In the genomic region with DNA sequence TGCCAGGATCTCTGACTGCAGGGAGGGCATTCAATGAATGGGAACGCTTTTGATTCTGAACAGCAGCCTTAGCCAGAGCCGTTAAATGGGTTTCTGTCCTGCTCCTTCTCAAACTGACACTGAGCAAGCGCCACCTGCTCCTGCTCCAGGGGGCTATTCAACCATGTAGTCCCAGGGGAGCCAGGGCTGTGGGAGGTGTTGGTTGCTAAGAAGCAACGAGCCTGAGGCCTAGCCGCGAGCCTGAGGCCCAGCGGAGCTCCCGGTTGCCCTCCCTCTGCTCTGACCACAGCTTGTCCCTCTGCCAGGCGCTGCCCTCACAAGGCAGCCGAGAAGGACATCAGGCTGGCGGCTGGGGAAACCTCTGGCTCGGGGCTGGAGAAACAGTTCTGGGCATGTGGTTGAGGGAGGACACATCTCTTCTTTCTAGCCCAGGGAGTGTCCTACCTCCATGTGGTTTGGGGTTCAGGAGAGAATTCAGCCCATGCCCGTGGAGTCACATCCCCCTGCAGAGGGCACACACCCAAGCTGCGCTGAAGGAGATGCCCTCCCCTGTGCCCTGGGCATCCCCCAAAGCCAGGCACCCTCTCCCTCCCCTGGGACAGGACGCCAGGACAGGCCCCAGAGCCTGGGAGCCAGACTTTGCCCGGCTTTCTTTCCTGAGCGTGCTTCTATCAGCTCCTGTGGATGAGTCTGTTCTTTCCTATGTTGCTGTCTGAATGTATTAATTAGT, we compare ENCODE assay signal across 10 cellular contexts. TPM values are rescaled to one million over a fixed set of nuclear protein-coding genes. Genes with fewer than 3 reads are reported as not detected.
DNase-seq lines count a peak whose midpoint lies in the region; ATAC-seq lines count a peak whose summit lies in the region.
"Had no signal": no experiment of that assay in that cellular context is flagged by ENCODE, and none has a peak within 500 bp of the region (broad histone marks: within the 10 kb centered on the region; RNA-seq: fewer than 3 reads in every experiment).

No MANE protein-coding gene starts in this region.

- H2BK12ac ChIP-seq in neuronal stem cell (ENCODE audit: low read length): no peak overlapping the region

- WGBS in ectodermal cell, 2 experiments: 67% methylated on average over 17 of the region's 17 CpGs
- WGBS in neuronal stem cell (ENCODE audit: extremely low coverage in 2 of 2, insufficient read length in 2 of 2, insufficient replicate concordance in 1 of 2), 2 donors: no CpG with 5 or more reads among the region's 17 CpGs

- H3K4ac ChIP-seq in neuronal stem cell (ENCODE audit: low read length): no peak overlapping the region

- H3K23ac ChIP-seq in neuronal stem cell (ENCODE audit: low read depth, low read length, poor library complexity): no peak overlapping the region

- H3K79me1 ChIP-seq in neuronal stem cell (ENCODE audit: low read depth, low read length): no peaks in the 10 kb centered on the region

- peak overlapping the region; percentile 64 for H2BK15ac ChIP-seq in neuronal stem cell (ENCODE audit: low read length)

- H3K9ac ChIP-seq in neuronal stem cell (ENCODE audit: low read depth, low read length, poor library complexity): peak overlapping the region; percentile 63

- H2BK5ac ChIP-seq in neuronal stem cell (ENCODE audit: low read length): no peak overlapping the region

- H2BK120ac ChIP-seq in neuronal stem cell (ENCODE audit: low read depth, low read length): no peak overlapping the region

- no peaks in the 10 kb centered on the region for H3K4me1 Mint-ChIP-seq in activated naive CD8-positive, alpha-beta T cell treated with anti-CD3 and anti-CD28 coated beads for 36 hours
- H3K4me1 Mint-ChIP-seq in activated T-cell treated with anti-CD3 and anti-CD28 coated beads, Interleukin-2, amount 50 U/mL, for 4 hours (ENCODE audit: low read depth): no peaks in the 10 kb centered on the region

- H2AFZ ChIP-seq in neuronal stem cell (ENCODE audit: low read length): no peak overlapping the region

- intact Hi-C loops in posterior vena cava (cut with DNase I): no loop called here

- ATAC-seq in activated T-cell treated with anti-CD3 and anti-CD28 coated beads, Interleukin-2, amount 50 U/mL, for 4 hours: no peak

- peak overlapping the region; percentile 31 for H4K91ac ChIP-seq in neuronal stem cell (ENCODE audit: low read depth, low read length, poor library complexity)

- H3K27me3 Mint-ChIP-seq in activated naive CD8-positive, alpha-beta T cell treated with anti-CD3 and anti-CD28 coated beads for 36 hours: peaks cover 6% of the 10 kb centered on the region
- H3K27me3 Mint-ChIP-seq in activated T-cell treated with anti-CD3 and anti-CD28 coated beads, Interleukin-2, amount 50 U/mL, for 4 hours (ENCODE audit: low read depth): peaks cover 2% of the 10 kb centered on the region

- peak overlapping the region; percentile 98 for H4K8ac ChIP-seq in neuronal stem cell (ENCODE audit: low read depth, low read length)

- H2AK5ac ChIP-seq in neuronal stem cell (ENCODE audit: low read depth, low read length): peak overlapping the region; percentile 68

- H3K27me3 ChIP-seq in ectodermal cell (ENCODE audit: control insufficient read depth, insufficient read depth, low read length, poor library complexity, severe bottlenecking): no peaks in the 10 kb centered on the region
- H3K27me3 ChIP-seq in neuronal stem cell (ENCODE audit: control insufficient read depth in 3 of 3, insufficient read depth in 3 of 3, low read depth in 1 of 3, low read length in 3 of 3): peaks cover 0 to 4% (median 0%) of the 10 kb centered on the region in 3 experiments

- H3K4me2 ChIP-seq in neuronal stem cell (ENCODE audit: insufficient read depth, low read length, poor library complexity, severe bottlenecking): no peak overlapping the region

- H3K27ac ChIP-seq in ectodermal cell (ENCODE audit: insufficient read depth, low read depth, low read length, poor library complexity, severe bottlenecking): peak overlapping the region; percentile 36
- no peak overlapping the region for H3K27ac ChIP-seq in neuronal stem cell (replicated peaks; ENCODE audit: low read length)

- H3K36me3 ChIP-seq in ectodermal cell (ENCODE audit: control insufficient read depth, insufficient read depth, low read length) (no peaks in the 10 kb centered on the region), neuronal stem cell (replicated peaks in 1 of 2; ENCODE audit: control insufficient read depth in 2 of 2, insufficient read depth in 2 of 2, low read length in 2 of 2) (no peaks in the 10 kb centered on the region)

- no peak overlapping the region for H3K27ac Mint-ChIP-seq in activated naive CD8-positive, alpha-beta T cell treated with anti-CD3 and anti-CD28 coated beads for 36 hours

- H3K14ac ChIP-seq in neuronal stem cell (ENCODE audit: low read length): peak overlapping the region; percentile 31

- no peaks in the 10 kb centered on the region for H3K9me3 Mint-ChIP-seq in activated naive CD8-positive, alpha-beta T cell treated with anti-CD3 and anti-CD28 coated beads for 36 hours
- peaks cover 7% of the 10 kb centered on the region for H3K9me3 Mint-ChIP-seq in activated T-cell treated with anti-CD3 and anti-CD28 coated beads, Interleukin-2, amount 50 U/mL, for 4 hours

- peak overlapping the region; percentile 95 for H3K18ac ChIP-seq in neuronal stem cell (ENCODE audit: low read length)

- no peak overlapping the region for H3K4me3 ChIP-seq in ectodermal cell (ENCODE audit: insufficient read depth, low read depth, low read length)
- no peak overlapping the region for H3K4me3 ChIP-seq in neuronal stem cell (ENCODE audit: low read length in 2 of 2)

- DNase-seq in ELF-1 (ENCODE audit: low read depth, low spot score): peak; percentile 71
- peak; percentile 92 for DNase-seq in NCI-H2171 (lab: John Stamatoyannopoulos, UW)
- DNase-seq in neuronal stem cell (ENCODE audit: low spot score): no peak
- no peak for DNase-seq in glomerular visceral epithelial cell (ENCODE audit: extremely low spot score)
- DNase-seq in activated naive CD8-positive, alpha-beta T cell treated with anti-CD3 and anti-CD28 coated beads for 36 hours: no peak
- no peak for DNase-seq in posterior vena cava (ENCODE audit: low spot score)
- DNase-seq in activated T-cell treated with anti-CD3 and anti-CD28 coated beads, Interleukin-2, amount 50 U/mL, for 4 hours: no peak
- DNase-seq: activated CD4-positive, CD25-positive, alpha-beta regulatory T cell treated with anti-CD3 and anti-CD28 coated beads, Interleukin-2, amount 50 U/mL, for 72 hours had no signal

- peaks cover 14% of the 10 kb centered on the region for H3K4me1 ChIP-seq in ectodermal cell (ENCODE audit: control insufficient read depth, insufficient read depth, low read length)
- peaks cover 0 to 6% of the 10 kb centered on the region in 2 donors for H3K4me1 ChIP-seq in neuronal stem cell (ENCODE audit: control insufficient read depth in 2 of 2, insufficient read depth in 1 of 2, low read depth in 1 of 2, low read length in 2 of 2)

- H3K9me3 ChIP-seq in ectodermal cell (ENCODE audit: control insufficient read depth, low read length) (no peaks in the 10 kb centered on the region), neuronal stem cell (replicated peaks in 1 of 2; ENCODE audit: control insufficient read depth in 2 of 2, insufficient read depth in 1 of 2, low read depth in 1 of 2, low read length in 2 of 2) (no peaks in the 10 kb centered on the region)

- no peak overlapping the region for H3K4me3 Mint-ChIP-seq in activated naive CD8-positive, alpha-beta T cell treated with anti-CD3 and anti-CD28 coated beads for 36 hours
- no peak overlapping the region for H3K4me3 Mint-ChIP-seq in activated T-cell treated with anti-CD3 and anti-CD28 coated beads, Interleukin-2, amount 50 U/mL, for 4 hours

- H3K36me3 Mint-ChIP-seq in activated naive CD8-positive, alpha-beta T cell treated with anti-CD3 and anti-CD28 coated beads for 36 hours: no peaks in the 10 kb centered on the region
- H3K36me3 Mint-ChIP-seq in activated T-cell treated with anti-CD3 and anti-CD28 coated beads, Interleukin-2, amount 50 U/mL, for 4 hours (ENCODE audit: insufficient read depth): no peaks in the 10 kb centered on the region

RNA-seq across cellular contexts. Expression of a gene that starts 18.0 kb away (rescaled TPM):
- polyA plus RNA-seq in ectodermal cell (2013, experiment 1 of 4): 1.4 TPM
- 0.98 TPM for polyA plus RNA-seq in ectodermal cell (2013, experiment 2 of 4)
- polyA plus RNA-seq in ectodermal cell (2013, experiment 3 of 4): 2.7 TPM
- polyA plus RNA-seq in ectodermal cell (2013, experiment 4 of 4): 3.3 TPM
- 16.7 TPM for polyA plus RNA-seq in neuronal stem cell (2013, experiment 1 of 2)
- 16.6 TPM for polyA plus RNA-seq in neuronal stem cell (2013, experiment 2 of 2)
- total RNA-seq in activated naive CD8-positive, alpha-beta T cell treated with anti-CD3 and anti-CD28 coated beads for 36 hours: not detected
- total RNA-seq in posterior vena cava: 10 to 100 TPM; 15.3 to 51.4 TPM
- not detected for total RNA-seq in activated T-cell treated with anti-CD3 and anti-CD28 coated beads, Interleukin-2, amount 50 U/mL, for 4 hours
- total RNA-seq: osteocyte had no signal

Comparison
In these comparisons a context has a peak if more than half of its experiments do, and no peak if none do; other contexts are left out.
1. DNase-seq: peak in ELF-1 (single experiment) and NCI-H2171 (single experiment); none in neuronal stem cell (single experiment), glomerular visceral epithelial cell (single experiment), activated naive CD8-positive, alpha-beta T cell treated with anti-CD3 and anti-CD28 coated beads for 36 hours (single experiment), posterior vena cava (single experiment) and activated T-cell treated with anti-CD3 and anti-CD28 coated beads, Interleukin-2, amount 50 U/mL, for 4 hours (single experiment).
2. RNA of a gene that starts 18.0 kb away (total RNA-seq): 15.3 to 51.4 TPM in posterior vena cava; not detected in activated naive CD8-positive, alpha-beta T cell treated with anti-CD3 and anti-CD28 coated beads for 36 hours and not detected in activated T-cell treated with anti-CD3 and anti-CD28 coated beads, Interleukin-2, amount 50 U/mL, for 4 hours; every median in the first group is over 10 times any median in the second.